1 cellular context compared by ENCODE assay signal in genomic region chr17:1031711-1032110, GRCh38.
TF ChIP-seq lines count a peak whose summit lies in the region.

No MANE protein-coding gene starts in this region.

TF ChIP-seq in SK-N-SH, 30 proteins besides CTCF, POLR2A, EP300 and RAD21 (continued from another document):
- no peak for TF ChIP-seq USF1 (IDR thresholded peaks at IDR 0.05; ENCODE audit: borderline replicate concordance, low read depth)
- no peak for TF ChIP-seq FOXM1 (IDR thresholded peaks at IDR 0.05; ENCODE audit: low read depth)
- no peak for TF ChIP-seq EZH2phosphoT487 (IDR thresholded peaks at IDR 0.05; ENCODE audit: borderline replicate concordance, low read depth)
